Comparison of ENCODE assay signal across 12 cellular contexts in the genomic region with DNA sequence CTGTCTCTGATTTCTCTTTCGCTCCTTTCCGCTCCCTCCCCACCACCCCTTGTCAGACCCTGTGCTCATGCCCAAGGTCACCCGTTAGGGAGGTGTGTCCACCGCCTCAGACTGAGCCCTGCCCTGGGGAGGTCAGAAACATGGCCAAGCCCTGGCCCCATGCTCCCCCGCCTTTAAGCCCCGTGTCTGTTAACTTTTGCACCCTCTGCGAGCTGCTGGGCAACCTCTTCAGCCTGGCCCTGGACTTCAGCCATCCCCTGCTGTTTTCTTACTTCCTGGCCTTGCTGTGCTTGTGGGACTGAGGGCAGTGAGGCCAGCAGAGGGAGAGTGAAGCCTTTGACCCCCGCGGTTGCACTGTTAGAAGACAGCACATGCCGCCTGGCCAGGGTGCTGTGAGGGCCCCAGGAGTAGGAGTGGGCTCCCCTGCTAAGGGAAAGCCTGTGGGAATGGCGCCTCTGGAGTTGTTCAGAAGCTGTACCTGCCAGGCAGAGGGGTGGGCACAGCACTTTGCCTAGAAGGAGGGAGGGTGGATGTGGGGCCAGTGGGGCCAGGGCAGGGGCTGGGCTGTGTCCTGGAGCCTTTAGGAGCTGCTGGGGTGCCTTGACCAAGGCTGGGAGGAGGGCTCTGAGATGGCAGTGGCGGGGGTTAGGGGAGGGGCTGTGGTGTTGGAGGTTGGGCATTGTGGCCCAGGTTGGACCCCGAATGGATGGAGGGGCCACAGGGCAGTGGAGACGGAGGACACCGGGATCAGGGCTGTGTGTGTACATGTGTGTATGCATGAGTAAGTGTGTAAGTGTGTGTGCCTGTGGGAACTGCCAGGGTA. TPM values are rescaled to one million over a fixed set of nuclear protein-coding genes. Genes with fewer than 3 reads are reported as not detected.
DNase-seq lines count a peak whose midpoint lies in the region; ATAC-seq lines count a peak whose summit lies in the region.
"Had no signal": no experiment of that assay in that cellular context is flagged by ENCODE, and none has a peak within 500 bp of the region (broad histone marks: within the 10 kb centered on the region; RNA-seq: fewer than 3 reads in every experiment).

No MANE protein-coding gene starts in this region.

- peak overlapping the region; percentile 81 for H3K27ac Mint-ChIP-seq in activated CD4-positive, alpha-beta memory T cell treated with anti-CD3 and anti-CD28 coated beads for 36 hours
- H3K27ac Mint-ChIP-seq in activated CD4-positive, alpha-beta memory T cell treated with anti-CD3 and anti-CD28 coated beads, Interleukin-2, amount 10 ng/mL, durations not matched to agents 7 days and 5 days, result no peak overlapping the region
- H3K27ac Mint-ChIP-seq in activated T-helper 2 cell treated with anti-CD3 and anti-CD28 coated beads, Interferon-gamma antibody, Interleukin-2, Interleukin-4, amounts not matched to agents 10 μg/mL and 5 μg/mL and 100 μg/mL, durations not matched to agents 14 hours and 24 hours and 36 hours, result peak overlapping the region; percentile 33
- H3K27ac Mint-ChIP-seq in stimulated activated naive B cell treated with anti-CD40 and anti-IgM and Interleukin-4, amounts not matched to agents 10 μg/mL and 1 μg/mL and 100 μg/mL, for 72 hours, result peak overlapping the region; percentile 87

- H3K4me1 Mint-ChIP-seq in activated CD4-positive, alpha-beta memory T cell treated with anti-CD3 and anti-CD28 coated beads for 36 hours (ENCODE audit: low read depth), result peaks cover 90% of the 10 kb centered on the region
- H3K4me1 Mint-ChIP-seq in activated CD4-positive, alpha-beta memory T cell treated with anti-CD3 and anti-CD28 coated beads, Interleukin-2, amount 10 ng/mL, durations not matched to agents 7 days and 5 days, result peaks cover 81% of the 10 kb centered on the region
- H3K4me1 Mint-ChIP-seq in activated T-helper 2 cell treated with anti-CD3 and anti-CD28 coated beads, Interferon-gamma antibody, Interleukin-2, Interleukin-4, amounts not matched to agents 10 μg/mL and 5 μg/mL and 100 μg/mL, durations not matched to agents 14 hours and 24 hours and 36 hours (ENCODE audit: low read depth), result peaks cover 49% of the 10 kb centered on the region
- peaks cover 60 to 94% of the 10 kb centered on the region in 2 donors for H3K4me1 Mint-ChIP-seq in stimulated activated naive B cell treated with anti-CD40 and anti-IgM and Interleukin-4, amounts not matched to agents 10 μg/mL and 1 μg/mL and 100 μg/mL, for 72 hours

- no peak for ATAC-seq in stimulated activated naive B cell treated with anti-CD40 and anti-IgM and Interleukin-4, amounts not matched to agents 10 μg/mL and 1 μg/mL and 100 μg/mL, for 72 hours (replicated peaks)
- ATAC-seq: esophagus mucosa had no signal

- H3K36me3 Mint-ChIP-seq in activated CD4-positive, alpha-beta memory T cell treated with anti-CD3 and anti-CD28 coated beads for 36 hours, result peaks cover 37% of the 10 kb centered on the region
- peaks cover 49% of the 10 kb centered on the region for H3K36me3 Mint-ChIP-seq in activated CD4-positive, alpha-beta memory T cell treated with anti-CD3 and anti-CD28 coated beads, Interleukin-2, amount 10 ng/mL, durations not matched to agents 7 days and 5 days (ENCODE audit: low read depth)
- peaks cover 44% of the 10 kb centered on the region for H3K36me3 Mint-ChIP-seq in activated T-helper 2 cell treated with anti-CD3 and anti-CD28 coated beads, Interferon-gamma antibody, Interleukin-2, Interleukin-4, amounts not matched to agents 10 μg/mL and 5 μg/mL and 100 μg/mL, durations not matched to agents 14 hours and 24 hours and 36 hours (ENCODE audit: low read depth)
- peaks cover 33 to 52% of the 10 kb centered on the region in 2 donors for H3K36me3 Mint-ChIP-seq in stimulated activated naive B cell treated with anti-CD40 and anti-IgM and Interleukin-4, amounts not matched to agents 10 μg/mL and 1 μg/mL and 100 μg/mL, for 72 hours

- H3K9me3 Mint-ChIP-seq in activated CD4-positive, alpha-beta memory T cell treated with anti-CD3 and anti-CD28 coated beads for 36 hours, result no peaks in the 10 kb centered on the region
- H3K9me3 Mint-ChIP-seq in activated CD4-positive, alpha-beta memory T cell treated with anti-CD3 and anti-CD28 coated beads, Interleukin-2, amount 10 ng/mL, durations not matched to agents 7 days and 5 days, result no peaks in the 10 kb centered on the region
- H3K9me3 Mint-ChIP-seq in activated T-helper 2 cell treated with anti-CD3 and anti-CD28 coated beads, Interferon-gamma antibody, Interleukin-2, Interleukin-4, amounts not matched to agents 10 μg/mL and 5 μg/mL and 100 μg/mL, durations not matched to agents 14 hours and 24 hours and 36 hours, result no peaks in the 10 kb centered on the region
- no peaks in the 10 kb centered on the region for H3K9me3 Mint-ChIP-seq in stimulated activated naive B cell treated with anti-CD40 and anti-IgM and Interleukin-4, amounts not matched to agents 10 μg/mL and 1 μg/mL and 100 μg/mL, for 72 hours

- H3K27me3 Mint-ChIP-seq in activated CD4-positive, alpha-beta memory T cell treated with anti-CD3 and anti-CD28 coated beads for 36 hours, result no peaks in the 10 kb centered on the region
- no peaks in the 10 kb centered on the region for H3K27me3 Mint-ChIP-seq in activated CD4-positive, alpha-beta memory T cell treated with anti-CD3 and anti-CD28 coated beads, Interleukin-2, amount 10 ng/mL, durations not matched to agents 7 days and 5 days
- H3K27me3 Mint-ChIP-seq in activated T-helper 2 cell treated with anti-CD3 and anti-CD28 coated beads, Interferon-gamma antibody, Interleukin-2, Interleukin-4, amounts not matched to agents 10 μg/mL and 5 μg/mL and 100 μg/mL, durations not matched to agents 14 hours and 24 hours and 36 hours (ENCODE audit: low read depth), result no peaks in the 10 kb centered on the region
- H3K27me3 Mint-ChIP-seq in stimulated activated naive B cell treated with anti-CD40 and anti-IgM and Interleukin-4, amounts not matched to agents 10 μg/mL and 1 μg/mL and 100 μg/mL, for 72 hours, result no peaks in the 10 kb centered on the region

- no peak for DNase-seq in activated CD4-positive, alpha-beta memory T cell treated with anti-CD3 and anti-CD28 coated beads for 36 hours
- DNase-seq in activated CD4-positive, alpha-beta memory T cell treated with anti-CD3 and anti-CD28 coated beads, Interleukin-2, amount 10 ng/mL, durations not matched to agents 7 days and 5 days, result no peak
- no peak for DNase-seq in activated T-helper 2 cell treated with anti-CD3 and anti-CD28 coated beads, Interferon-gamma antibody, Interleukin-2, Interleukin-4, amounts not matched to agents 10 μg/mL and 5 μg/mL and 100 μg/mL, durations not matched to agents 14 hours and 24 hours and 36 hours (ENCODE audit: low spot score)
- DNase-seq in iris pigment epithelial cell (ENCODE audit: low read depth), result peak; percentile 14
- no peak for DNase-seq in stimulated activated naive B cell treated with anti-CD40 and anti-IgM and Interleukin-4, amounts not matched to agents 10 μg/mL and 1 μg/mL and 100 μg/mL, for 72 hours
- DNase-seq in NCI-H1436 (lab: John Stamatoyannopoulos, UW), result no peak
- DNase-seq in activated CD8-positive, alpha-beta memory T cell treated with anti-CD3 and anti-CD28 coated beads, Interleukin-2, amount 50 U/mL, for 4 hours, result no peak
- DNase-seq in NCI-H1048 (lab: John Stamatoyannopoulos, UW), result no peak
- DNase-seq: ACHN; activated CD4-positive, CD25-positive, alpha-beta regulatory T cell treated with anti-CD3 and anti-CD28 coated beads, Interleukin-2, amount 50 U/mL, for 72 hours; NCI-H2029 treated with DMSO at 0.1 percent for 48 hours had no signal

- intact Hi-C loops in activated CD4-positive, alpha-beta memory T cell treated with anti-CD3 and anti-CD28 coated beads for 36 hours (cut with micrococcal nuclease), result loop anchor here (5.0 to 10.0 kb wide), 2 partner anchors 52 to 365 kb away; no protein-coding TSS in a partner anchor
- intact Hi-C loops in activated T-helper 2 cell treated with anti-CD3 and anti-CD28 coated beads, Interferon-gamma antibody, Interleukin-2, Interleukin-4, amounts not matched to agents 10 μg/mL and 5 μg/mL and 100 μg/mL, durations not matched to agents 14 hours and 24 hours and 36 hours (cut with micrococcal nuclease), result loop anchor here (10.0 kb wide), 2 partner anchors 155 to 385 kb away; a partner anchor contains a TSS

- POLR2A ChIA-PET in activated CD4-positive, alpha-beta memory T cell treated with anti-CD3 and anti-CD28 coated beads for 36 hours (lab: Charles Lee), result no interaction called here
- POLR2A ChIA-PET in activated CD4-positive, alpha-beta memory T cell treated with anti-CD3 and anti-CD28 coated beads, Interleukin-2, amount 10 ng/mL, durations not matched to agents 7 days and 5 days (lab: Charles Lee), result interaction anchor here (5.3 kb wide), 1 partner anchor 8 kb away, joined by 44 read pairs; a partner anchor contains a TSS

- no peak overlapping the region for H3K4me3 Mint-ChIP-seq in activated CD4-positive, alpha-beta memory T cell treated with anti-CD3 and anti-CD28 coated beads for 36 hours
- H3K4me3 Mint-ChIP-seq in activated CD4-positive, alpha-beta memory T cell treated with anti-CD3 and anti-CD28 coated beads, Interleukin-2, amount 10 ng/mL, durations not matched to agents 7 days and 5 days, result no peak overlapping the region
- H3K4me3 Mint-ChIP-seq in activated T-helper 2 cell treated with anti-CD3 and anti-CD28 coated beads, Interferon-gamma antibody, Interleukin-2, Interleukin-4, amounts not matched to agents 10 μg/mL and 5 μg/mL and 100 μg/mL, durations not matched to agents 14 hours and 24 hours and 36 hours (ENCODE audit: low read depth), result no peak overlapping the region
- no peak overlapping the region for H3K4me3 Mint-ChIP-seq in stimulated activated naive B cell treated with anti-CD40 and anti-IgM and Interleukin-4, amounts not matched to agents 10 μg/mL and 1 μg/mL and 100 μg/mL, for 72 hours

- CTCF ChIA-PET in activated CD4-positive, alpha-beta memory T cell treated with anti-CD3 and anti-CD28 coated beads for 36 hours (lab: Charles Lee), result interaction anchor here (1.0 to 14.0 kb wide), 3 partner anchors 6 to 26 kb away, joined by 3 to 135 read pairs (median 3); no protein-coding TSS in a partner anchor
- CTCF ChIA-PET in activated CD4-positive, alpha-beta memory T cell treated with anti-CD3 and anti-CD28 coated beads, Interleukin-2, amount 10 ng/mL, durations not matched to agents 7 days and 5 days (lab: Charles Lee), result interaction anchor here (2.7 kb wide), 1 partner anchor 8 kb away, joined by 17 read pairs; no protein-coding TSS in a partner anchor

RNA-seq across cellular contexts. Expression of a gene that starts 7.9 kb away (rescaled TPM):
- total RNA-seq in activated CD4-positive, alpha-beta memory T cell treated with anti-CD3 and anti-CD28 coated beads for 36 hours, result 10 to 100 TPM; 71.7 to 77.2 TPM
- 10 to 100 TPM; 74.4 to 74.6 TPM for total RNA-seq in activated CD4-positive, alpha-beta memory T cell treated with anti-CD3 and anti-CD28 coated beads, Interleukin-2, amount 10 ng/mL, durations not matched to agents 7 days and 5 days
- total RNA-seq in activated T-helper 2 cell treated with anti-CD3 and anti-CD28 coated beads, Interferon-gamma antibody, Interleukin-2, Interleukin-4, amounts not matched to agents 10 μg/mL and 5 μg/mL and 100 μg/mL, durations not matched to agents 14 hours and 24 hours and 36 hours, result 99.5 and 110 TPM in 2 replicates

RNA-seq across cellular contexts. Expression of a gene that starts 48.6 kb away (rescaled TPM):
- total RNA-seq in activated CD4-positive, alpha-beta memory T cell treated with anti-CD3 and anti-CD28 coated beads for 36 hours, result not detected
- total RNA-seq in activated CD4-positive, alpha-beta memory T cell treated with anti-CD3 and anti-CD28 coated beads, Interleukin-2, amount 10 ng/mL, durations not matched to agents 7 days and 5 days, result not detected
- not detected in 2 replicates for total RNA-seq in activated T-helper 2 cell treated with anti-CD3 and anti-CD28 coated beads, Interferon-gamma antibody, Interleukin-2, Interleukin-4, amounts not matched to agents 10 μg/mL and 5 μg/mL and 100 μg/mL, durations not matched to agents 14 hours and 24 hours and 36 hours

RNA-seq across cellular contexts. Expression of a gene that starts 56.3 kb away (rescaled TPM):
- total RNA-seq in activated CD4-positive, alpha-beta memory T cell treated with anti-CD3 and anti-CD28 coated beads for 36 hours, result not detected
- not detected for total RNA-seq in activated CD4-positive, alpha-beta memory T cell treated with anti-CD3 and anti-CD28 coated beads, Interleukin-2, amount 10 ng/mL, durations not matched to agents 7 days and 5 days
- total RNA-seq in activated T-helper 2 cell treated with anti-CD3 and anti-CD28 coated beads, Interferon-gamma antibody, Interleukin-2, Interleukin-4, amounts not matched to agents 10 μg/mL and 5 μg/mL and 100 μg/mL, durations not matched to agents 14 hours and 24 hours and 36 hours, result 0.09 and 0.18 TPM in 2 replicates
- total RNA-seq: esophagus mucosa had no signal
